Comparison of ENCODE assay signal across 16 cellular contexts in genomic region chr3:105830836-105831235, GRCh38. TPM values are rescaled to one million over a fixed set of nuclear protein-coding genes. Genes with fewer than 3 reads are reported as not detected.
DNase-seq lines count a peak whose midpoint lies in the region; ATAC-seq and TF ChIP-seq lines count a peak whose summit lies in the region.
"Had no signal": no experiment of that assay in that cellular context is flagged by ENCODE, and none has a peak within 500 bp of the region (broad histone marks: within the 10 kb centered on the region; RNA-seq: fewer than 3 reads in every experiment).

No MANE protein-coding gene starts in this region.

- POLR2A ChIA-PET in activated CD4-positive, alpha-beta T cell treated with anti-CD3 and anti-CD28 coated beads, Interleukin-2, amount 10 ng/mL, durations not matched to agents 7 days and 5 days (lab: Charles Lee): no interaction called here

- H3K4me3 ChIP-seq in osteoblast (ENCODE audit: insufficient read depth, low read length) (no peak overlapping the region), SJCRH30 (no peak overlapping the region)
- H3K4me3 ChIP-seq: cardiac muscle cell had no signal

- H3K4me3 Mint-ChIP-seq in activated CD4-positive, alpha-beta T cell treated with anti-CD3 and anti-CD28 coated beads, Interleukin-2, amount 10 ng/mL, durations not matched to agents 7 days and 5 days: no peak overlapping the region
- peak overlapping the region; percentile 51 for H3K4me3 Mint-ChIP-seq in activated naive CD8-positive, alpha-beta T cell

- H3K27ac ChIP-seq in osteoblast (ENCODE audit: low read depth, low read length) (peak overlapping the region; percentile 90), SJCRH30 (no peak overlapping the region)
- H3K27ac ChIP-seq: cardiac muscle cell had no signal

- H3K79me2 ChIP-seq in osteoblast (ENCODE audit: insufficient read depth, low read length): peaks cover 91% of the 10 kb centered on the region

- H3K9me3 ChIP-seq in osteoblast (ENCODE audit: low read depth, low read length) (no peaks in the 10 kb centered on the region), SJCRH30 (replicated peaks) (no peaks in the 10 kb centered on the region; the same call in 1 of the 2 replicates)

- peak; percentile 55 for ATAC-seq in HG03354 (IDR thresholded peaks at IDR 0.05; ENCODE audit: poor library complexity, severe bottlenecking, unreplicated experiment)
- ATAC-seq: left cardiac atrium had no signal

- peaks cover 5% of the 10 kb centered on the region for H4K20me1 ChIP-seq in osteoblast (ENCODE audit: insufficient read depth, low read length)

- H3K27me3 ChIP-seq in osteoblast (ENCODE audit: insufficient read depth, low read length) (no peaks in the 10 kb centered on the region), SJCRH30 (no peaks in the 10 kb centered on the region)
- H3K27me3 ChIP-seq: cardiac muscle cell had no signal

- peaks cover 15% of the 10 kb centered on the region for H3K9me3 Mint-ChIP-seq in activated CD4-positive, alpha-beta T cell treated with anti-CD3 and anti-CD28 coated beads, Interleukin-2, amount 10 ng/mL, durations not matched to agents 7 days and 5 days
- no peaks in the 10 kb centered on the region for H3K9me3 Mint-ChIP-seq in activated naive CD8-positive, alpha-beta T cell (ENCODE audit: low read depth)

- H2AFZ ChIP-seq in osteoblast (ENCODE audit: low read length): no peak overlapping the region

- CTCF ChIA-PET in activated CD4-positive, alpha-beta T cell treated with anti-CD3 and anti-CD28 coated beads, Interleukin-2, amount 10 ng/mL, durations not matched to agents 7 days and 5 days (lab: Charles Lee): interaction anchor here (0.7 to 1.1 kb wide), 2 partner anchors 9 to 71 kb away, joined by 3 read pairs; no protein-coding TSS in a partner anchor

- DNase-seq in activated CD4-positive, alpha-beta T cell treated with anti-CD3 and anti-CD28 coated beads, Interleukin-2, amount 10 ng/mL, durations not matched to agents 7 days and 5 days: no peak
- DNase-seq in activated CD4-positive, alpha-beta T cell treated with anti-CD3 and anti-CD28 coated beads for 48 hours: no peak
- no peak for DNase-seq in osteoblast (ENCODE audit: insufficient read length, low spot score, missing footprints)
- no peak for DNase-seq in ureter (ENCODE audit: low spot score)
- DNase-seq in SJCRH30: no peak
- DNase-seq in NCI-H1417 (lab: John Stamatoyannopoulos, UW): no peak
- DNase-seq: activated CD4-positive, alpha-beta T cell treated with anti-CD3 and anti-CD28 coated beads for 1 hour; effector CD4-positive, alpha-beta T cell; hypothalamus; left cardiac atrium; NCI-H2029; NCI-H526 had no signal

- H3K4me1 ChIP-seq in osteoblast (ENCODE audit: insufficient read depth, low read length) (peaks cover 53% of the 10 kb centered on the region), SJCRH30 (peaks cover 5% of the 10 kb centered on the region)

- H3K4me1 Mint-ChIP-seq in activated CD4-positive, alpha-beta T cell treated with anti-CD3 and anti-CD28 coated beads, Interleukin-2, amount 10 ng/mL, durations not matched to agents 7 days and 5 days: peaks cover 75% of the 10 kb centered on the region
- peaks cover 82% of the 10 kb centered on the region for H3K4me1 Mint-ChIP-seq in activated naive CD8-positive, alpha-beta T cell (ENCODE audit: low read depth)

- peaks cover 66% of the 10 kb centered on the region for H3K36me3 Mint-ChIP-seq in activated CD4-positive, alpha-beta T cell treated with anti-CD3 and anti-CD28 coated beads, Interleukin-2, amount 10 ng/mL, durations not matched to agents 7 days and 5 days (ENCODE audit: low read depth)
- H3K36me3 Mint-ChIP-seq in activated naive CD8-positive, alpha-beta T cell: peaks cover 35% of the 10 kb centered on the region

- peak overlapping the region; percentile 55 for H3K27ac Mint-ChIP-seq in activated CD4-positive, alpha-beta T cell treated with anti-CD3 and anti-CD28 coated beads, Interleukin-2, amount 10 ng/mL, durations not matched to agents 7 days and 5 days
- peak overlapping the region; percentile 97 for H3K27ac Mint-ChIP-seq in activated naive CD8-positive, alpha-beta T cell
- H3K27ac Mint-ChIP-seq: progenitor cell of endocrine pancreas had no signal

- peaks cover 24% of the 10 kb centered on the region for H3K36me3 ChIP-seq in osteoblast (ENCODE audit: insufficient read depth, low read length)
- H3K36me3 ChIP-seq in SJCRH30: no peaks in the 10 kb centered on the region
- H3K36me3 ChIP-seq: cardiac muscle cell had no signal

- TF ChIP-seq CTCF in osteoblast (IDR thresholded peaks at IDR 0.05; ENCODE audit: extremely low read depth, low read depth, low read length): no peak

- H3K27me3 Mint-ChIP-seq in activated CD4-positive, alpha-beta T cell treated with anti-CD3 and anti-CD28 coated beads, Interleukin-2, amount 10 ng/mL, durations not matched to agents 7 days and 5 days: no peaks in the 10 kb centered on the region
- no peaks in the 10 kb centered on the region for H3K27me3 Mint-ChIP-seq in activated naive CD8-positive, alpha-beta T cell
- H3K27me3 Mint-ChIP-seq: progenitor cell of endocrine pancreas had no signal

- H3K4me2 ChIP-seq in osteoblast (ENCODE audit: insufficient read depth, low read length): no peak overlapping the region

RNA-seq across cellular contexts. Expression of gene CBLB, which starts 38.0 kb away (rescaled TPM):
- total RNA-seq in activated CD4-positive, alpha-beta T cell treated with anti-CD3 and anti-CD28 coated beads, Interleukin-2, amount 10 ng/mL, durations not matched to agents 7 days and 5 days: 100 to 1,000 TPM; 115 to 148 TPM
- total RNA-seq in osteoblast (108 and 128 TPM in 2 replicates), ureter (90.8 TPM)
- 15.7 and 22.3 TPM in 2 replicates for total RNA-seq in SJCRH30 (2014; rRNA removed; shearing (Covaris generic))
